In the genomic region with DNA sequence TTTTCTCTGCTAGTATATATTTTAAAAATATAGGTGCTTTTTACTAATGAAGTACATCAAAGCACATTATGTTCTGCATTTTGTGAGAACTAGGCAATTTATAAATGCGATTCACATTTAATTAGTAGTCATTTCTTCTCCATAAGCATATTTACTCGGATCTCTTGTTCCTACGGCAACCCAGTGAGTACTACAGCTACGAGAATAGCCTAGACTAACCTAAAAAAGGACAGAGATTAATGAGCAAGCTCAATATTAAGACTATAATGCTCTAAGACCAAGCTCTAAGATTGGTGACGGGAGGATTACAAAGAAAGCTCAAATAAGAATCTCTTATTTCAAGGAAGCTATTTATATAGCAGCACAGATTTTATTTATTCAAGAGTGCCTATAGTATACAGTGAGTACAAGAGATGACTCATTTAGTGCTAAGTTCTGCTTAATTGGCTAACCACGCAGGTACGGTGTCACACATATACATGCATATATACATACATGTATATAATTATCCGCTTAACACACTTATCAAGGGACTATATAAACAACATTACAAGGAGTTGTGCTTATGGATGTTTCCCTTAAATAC, we compare ENCODE assay signal across 20 cellular contexts.
DNase-seq lines count a peak whose midpoint lies in the region; ATAC-seq, FAIRE-seq and TF ChIP-seq lines count a peak whose summit lies in the region.
"Had no signal": no experiment of that assay in that cellular context is flagged by ENCODE, and none has a peak within 500 bp of the region (broad histone marks: within the 10 kb centered on the region; RNA-seq: fewer than 3 reads in every experiment).

No MANE protein-coding gene starts in this region.

- WGBS in K562 (ENCODE audit: insufficient coverage, low coverage, missing lambda C conversion rate) = 31% methylated on average over 8 of the region's 8 CpGs

- H3K36me3 Mint-ChIP-seq in glutamatergic neuron (ENCODE audit: unreplicated experiment) = no peaks in the 10 kb centered on the region
- H3K36me3 Mint-ChIP-seq: naive thymus-derived CD8-positive, alpha-beta T cell had no signal

- H3K9ac ChIP-seq in K562 (ENCODE audit: insufficient read depth in 1 of 2, low read depth in 2 of 2, low read length in 2 of 2) = no peak overlapping the region
- H3K9ac ChIP-seq: BLaER1 had no signal

- H3K27ac ChIP-seq in K562 (ENCODE audit: extremely low read depth, low read depth, low read length) (no peak overlapping the region), osteoblast (ENCODE audit: low read depth, low read length) (no peak overlapping the region)
- H3K27ac ChIP-seq: BLaER1, cardiac muscle cell, HL-60, left ventricle myocardium inferior, right atrium auricular region, tibial artery, VCaP had no signal

- no peak for ATAC-seq in K562
- ATAC-seq: naive thymus-derived CD8-positive, alpha-beta T cell; Panc1 had no signal

- no peak for TF ChIP-seq POLR2A in K562 (conservative IDR thresholded peaks at IDR 0.05)

- H3K4me1 ChIP-seq in HAP-1 (peaks cover 43% of the 10 kb centered on the region), K562 (replicated peaks in 1 of 2; ENCODE audit: control insufficient read depth in 2 of 2, insufficient read depth in 2 of 2, low read length in 2 of 2) (no peaks in the 10 kb centered on the region), osteoblast (ENCODE audit: insufficient read depth, low read length) (no peaks in the 10 kb centered on the region)
- H3K4me1 ChIP-seq: BLaER1, left ventricle myocardium inferior, right atrium auricular region, tibial artery had no signal

- intact Hi-C loops in K562 (cut with micrococcal nuclease) = no loop called here

- H3K36me3 ChIP-seq in HAP-1 (replicated peaks) (no peaks in the 10 kb centered on the region), K562 (ENCODE audit: control insufficient read depth, insufficient read depth, low read length) (no peaks in the 10 kb centered on the region), osteoblast (ENCODE audit: insufficient read depth, low read length) (no peaks in the 10 kb centered on the region)
- H3K36me3 ChIP-seq: BLaER1, cardiac muscle cell, left ventricle myocardium inferior, right atrium auricular region, tibial artery had no signal

- TF ChIP-seq CTCF in K562 (IDR thresholded peaks at IDR 0.05 in 2 of 3, conservative IDR thresholded peaks at IDR 0.05 in 1 of 3; ENCODE audit: insufficient read depth in 2 of 3, low read depth in 1 of 3, low read length in 3 of 3) (no peak), osteoblast (IDR thresholded peaks at IDR 0.05; ENCODE audit: extremely low read depth, low read depth, low read length) (no peak), glutamatergic neuron (IDR thresholded peaks at IDR 0.05; ENCODE audit: partially characterized antibody, unreplicated experiment) (no peak)

- no peak overlapping the region for H2AFZ ChIP-seq in K562 (ENCODE audit: low read depth, low read length)
- H2AFZ ChIP-seq in osteoblast (ENCODE audit: low read length) = peak overlapping the region; percentile 49

- H3K4me2 ChIP-seq in K562 (ENCODE audit: insufficient read depth, low read length) (no peak overlapping the region), osteoblast (ENCODE audit: insufficient read depth, low read length) (peak overlapping the region; percentile 71)
- H3K4me2 ChIP-seq: BLaER1 had no signal

- no peaks in the 10 kb centered on the region for H3K9me3 Mint-ChIP-seq in glutamatergic neuron (ENCODE audit: unreplicated experiment)

- H3K4me3 ChIP-seq in HAP-1 (peak overlapping the region; percentile 0), K562 (no peak overlapping the region), osteoblast (ENCODE audit: insufficient read depth, low read length) (peak overlapping the region; percentile 50)
- H3K4me3 ChIP-seq: BLaER1, cardiac muscle cell, left ventricle myocardium inferior, right atrium auricular region, tibial artery had no signal

- FAIRE-seq in K562 (lab: Jason Lieb, UNC) = no peak
- FAIRE-seq: endometrium had no signal

- H3K9me3 ChIP-seq in HAP-1 (no peaks in the 10 kb centered on the region), K562 (replicated peaks; ENCODE audit: control insufficient read depth, insufficient read depth, low read depth, low read length) (no peaks in the 10 kb centered on the region), osteoblast (ENCODE audit: low read depth, low read length) (no peaks in the 10 kb centered on the region)
- H3K9me3 ChIP-seq: BLaER1, left ventricle myocardium inferior, right atrium auricular region, tibial artery had no signal

- TF ChIP-seq EP300 in K562 (IDR thresholded peaks at IDR 0.05; ENCODE audit: low read length) = no peak

- in situ Hi-C loops in HAP-1 (cut with MboI; ENCODE audit: low sequenced_read_pairs) = no loop called here
- in situ Hi-C loops in K562 (cut with MboI) = no loop called here

- no peaks in the 10 kb centered on the region for H3K9me1 ChIP-seq in K562 (ENCODE audit: control insufficient read depth, insufficient read depth, low read length)

- no peaks in the 10 kb centered on the region for H3K27me3 Mint-ChIP-seq in glutamatergic neuron (ENCODE audit: unreplicated experiment)

- no peak for TF ChIP-seq RAD21 in K562 (CRISPR knock-in tag; conservative IDR thresholded peaks at IDR 0.05 in 1 of 2, IDR thresholded peaks at IDR 0.05 in 1 of 2)

- H3K79me2 ChIP-seq in K562 (ENCODE audit: control insufficient read depth, insufficient read depth, low read length) (no peaks in the 10 kb centered on the region), osteoblast (ENCODE audit: insufficient read depth, low read length) (no peaks in the 10 kb centered on the region)

- no peak overlapping the region for H3K27ac Mint-ChIP-seq in glutamatergic neuron (ENCODE audit: unreplicated experiment)
- H3K27ac Mint-ChIP-seq: naive thymus-derived CD8-positive, alpha-beta T cell had no signal

- POLR2A ChIA-PET in K562 (lab: Yijun Ruan, JAX) = interaction anchor here (0.7 kb wide), 1 partner anchor 34 kb away, joined by 3 read pairs; no protein-coding TSS in a partner anchor

- H3K4me3 Mint-ChIP-seq in glutamatergic neuron (ENCODE audit: unreplicated experiment) = no peak overlapping the region
- H3K4me3 Mint-ChIP-seq: naive thymus-derived CD8-positive, alpha-beta T cell had no signal

- BruUV-seq in K562 (replicated peaks; lab: Mats Ljungman, UMichigan) = no TSS peak

- CTCF ChIA-PET in K562 (lab: Yijun Ruan, JAX; ENCODE audit: low intra/inter-chr PET ratio) = no interaction called here

- H3K27me3 ChIP-seq in HAP-1 (ENCODE audit: low read depth) = no peaks in the 10 kb centered on the region
- H3K27me3 ChIP-seq in K562 (ENCODE audit: control insufficient read depth in 2 of 2, insufficient read depth in 2 of 2, low read length in 2 of 2) = no peaks in the 10 kb centered on the region
- no peaks in the 10 kb centered on the region for H3K27me3 ChIP-seq in osteoblast (ENCODE audit: insufficient read depth, low read length)
- H3K27me3 ChIP-seq: BLaER1, right atrium auricular region, tibial artery had no signal

- DNase-seq in HAP-1 (ENCODE audit: low spot score in 2 of 2) (peak in 1 of 2 experiments; percentile 74), NCI-H2227 treated with DMSO at 0.1 percent for 48 hours (lab: John Stamatoyannopoulos, UW) (peak; percentile 67), K562 (ENCODE audit: extremely low read depth in 1 of 4, low spot score in 3 of 4) (no peak), osteoblast (ENCODE audit: insufficient read length, low spot score, missing footprints) (no peak), glutamatergic neuron (no peak), RKO (ENCODE audit: low spot score) (no peak), OCI-M2 (lab: John Stamatoyannopoulos, UW; ENCODE audit: unreplicated experiment) (no peak)
- DNase-seq in activated CD8-positive, alpha-beta memory T cell treated with anti-CD3 and anti-CD28 coated beads, Interleukin-2, amount 50 U/mL, for 48 hours = no peak
- DNase-seq: activated naive CD4-positive, alpha-beta T cell treated with Interleukin-2 at 50 U/mL for 16 hours; left ventricle myocardium inferior; naive thymus-derived CD8-positive, alpha-beta T cell; NCI-H2171 treated with DMSO at 0.1 percent for 48 hours; tibial artery had no signal

- H4K20me1 ChIP-seq in K562 (replicated peaks; ENCODE audit: control insufficient read depth, insufficient read depth, low read length) (no peaks in the 10 kb centered on the region), osteoblast (ENCODE audit: insufficient read depth, low read length) (no peaks in the 10 kb centered on the region)
- H4K20me1 ChIP-seq: BLaER1 had no signal

- peaks cover 5% of the 10 kb centered on the region for H3K4me1 Mint-ChIP-seq in glutamatergic neuron (ENCODE audit: low read depth, unreplicated experiment)
- H3K4me1 Mint-ChIP-seq: naive thymus-derived CD8-positive, alpha-beta T cell had no signal

TF ChIP-seq in K562, 482 proteins besides CTCF, POLR2A, EP300 and RAD21:
- no peak for TF ChIP-seq ZNF408 (CRISPR knock-in tag; IDR thresholded peaks at IDR 0.05; ENCODE audit: low read depth)
- TF ChIP-seq RFX1 (IDR thresholded peaks at IDR 0.05) = 0 out of 2 replicates have a peak, but pooled peaks have one; percentile 8
- no peak for TF ChIP-seq MCM7 (IDR thresholded peaks at IDR 0.05)
